8 cellular contexts compared by ENCODE assay signal in the genomic region with DNA sequence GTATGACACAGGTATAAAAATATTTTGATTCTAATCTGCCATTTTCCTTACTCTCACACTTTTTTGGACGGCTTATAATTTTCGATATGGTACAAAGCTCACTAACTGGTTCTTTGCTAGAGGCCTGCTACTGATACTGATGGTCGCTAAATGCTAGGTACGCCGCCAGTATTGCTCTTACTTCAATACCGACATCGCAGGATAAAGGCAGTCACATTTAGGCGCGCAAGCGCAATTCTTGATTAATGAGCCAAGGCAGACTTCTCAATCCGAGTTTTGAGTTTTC. TPM values are rescaled to one million over a fixed set of nuclear protein-coding genes. Genes with fewer than 3 reads are reported as not detected.
A peak's percentile ranks its signal among the peaks of the same experiment; 100 is the strongest.
DNase-seq lines count a peak whose midpoint lies in the region; ATAC-seq and TF ChIP-seq lines count a peak whose summit lies in the region.

No MANE protein-coding gene starts in this region.

- DNase-seq in A673 (ENCODE audit: low spot score), result no peak
- DNase-seq in SJSA1 (ENCODE audit: low read depth in 1 of 2, low spot score in 2 of 2), result no peak
- DNase-seq in fibroblast of the aortic adventitia (ENCODE audit: low read depth), result no peak
- DNase-seq in LoVo (ENCODE audit: low spot score), result no peak
- DNase-seq in NK-92 treated with Interleukin-12 subunit alpha and Interleukin-12 subunit beta, amount 100 ng/mL, for 24 hours (lab: John Stamatoyannopoulos, UW), result no peak

- peak overlapping the region; percentile 76 for H3K4me2 ChIP-seq in parathyroid adenoma (ENCODE audit: low read length)

- peaks cover 32% of the 10 kb centered on the region for H3K4me1 ChIP-seq in A673 (ENCODE audit: insufficient read depth, low read length, poor library complexity, severe bottlenecking)
- H3K4me1 ChIP-seq in SJSA1 (replicated peaks), result peaks cover 4% of the 10 kb centered on the region; the same call in 1 of the 2 replicates
- H3K4me1 ChIP-seq in parathyroid adenoma, result peaks cover 3% of the 10 kb centered on the region

- no peaks in the 10 kb centered on the region for H3K9me3 ChIP-seq in A673 (ENCODE audit: low read depth, low read length, poor library complexity, severe bottlenecking)
- H3K9me3 ChIP-seq in SJSA1 (replicated peaks), result no peaks in the 10 kb centered on the region
- no peaks in the 10 kb centered on the region for H3K9me3 ChIP-seq in parathyroid adenoma (ENCODE audit: control insufficient read depth, low read length)

- peak overlapping the region; percentile 94 for H3K4me3 ChIP-seq in A673 (ENCODE audit: low read depth, low read length, poor library complexity, severe bottlenecking)
- H3K4me3 ChIP-seq in SJSA1, result peak overlapping the region; percentile 87
- peak overlapping the region; percentile 86 for H3K4me3 ChIP-seq in fibroblast of the aortic adventitia (ENCODE audit: low read depth, low read length)
- H3K4me3 ChIP-seq in parathyroid adenoma (ENCODE audit: low read depth, low read length), result peak overlapping the region; percentile 83

- BruUV-seq in A673 (replicated peaks; lab: Mats Ljungman, UMichigan), result no TSS peak

- CTCF ChIA-PET in A673 (lab: Charles Lee), result no interaction called here

- H3K9ac ChIP-seq in parathyroid adenoma, result peak overlapping the region; percentile 54

- intact Hi-C loops in A673 (cut with micrococcal nuclease; ENCODE audit: unreplicated experiment), result no loop called here

- peak; percentile 23 for ATAC-seq in GM18858 (IDR thresholded peaks at IDR 0.05; ENCODE audit: unreplicated experiment)
- ATAC-seq in HG03060 (IDR thresholded peaks at IDR 0.05; ENCODE audit: low read depth, unreplicated experiment), result peak; percentile 12

- no peak for TF ChIP-seq CTCF in A673 (conservative IDR thresholded peaks at IDR 0.05; ENCODE audit: low read depth, low read length)
- no peak for TF ChIP-seq CTCF in fibroblast of the aortic adventitia (IDR thresholded peaks at IDR 0.05; ENCODE audit: insufficient read depth, low read length)
- TF ChIP-seq CTCF in parathyroid adenoma (IDR thresholded peaks at IDR 0.05), result no peak

- peak overlapping the region; percentile 76 for H2AFZ ChIP-seq in parathyroid adenoma

- no peaks in the 10 kb centered on the region for H3K27me3 ChIP-seq in A673 (replicated peaks; ENCODE audit: insufficient read depth, low read depth, low read length, poor library complexity)
- H3K27me3 ChIP-seq in SJSA1 (replicated peaks), result no peaks in the 10 kb centered on the region
- no peaks in the 10 kb centered on the region for H3K27me3 ChIP-seq in parathyroid adenoma (ENCODE audit: control insufficient read depth, insufficient read depth, low read length)

- H3K79me2 ChIP-seq in parathyroid adenoma, result peaks cover 4% of the 10 kb centered on the region

- H3K27ac ChIP-seq in A673 (ENCODE audit: low read depth, low read length, poor library complexity, severe bottlenecking) (peak overlapping the region; percentile 85), SJSA1 (no peak overlapping the region; the same call in 1 of the 2 replicates), parathyroid adenoma (peak overlapping the region; percentile 97)

- no peaks in the 10 kb centered on the region for H3K36me3 ChIP-seq in A673 (ENCODE audit: insufficient read depth, low read length, poor library complexity, severe bottlenecking)
- H3K36me3 ChIP-seq in SJSA1, result peaks cover 29% of the 10 kb centered on the region
- no peaks in the 10 kb centered on the region for H3K36me3 ChIP-seq in parathyroid adenoma (ENCODE audit: control insufficient read depth, insufficient read depth, low read length)

- POLR2A ChIA-PET in A673 (lab: Charles Lee; ENCODE audit: low non-redundant PET), result no interaction called here

RNA-seq across cellular contexts. Expression of a gene that starts 0.6 kb away (rescaled TPM):
- total RNA-seq in A673 (2021), result 18.4 and 21.2 TPM in 2 replicates
- 18.7 and 20.1 TPM in 2 replicates for total RNA-seq in SJSA1 (2014; rRNA removed; shearing (Covaris generic))
- total RNA-seq in fibroblast of the aortic adventitia (ENCODE audit: low replicate concordance), result 23.5 and 28.8 TPM in 2 replicates
